14 cellular contexts compared by ENCODE assay signal in the genomic region with DNA sequence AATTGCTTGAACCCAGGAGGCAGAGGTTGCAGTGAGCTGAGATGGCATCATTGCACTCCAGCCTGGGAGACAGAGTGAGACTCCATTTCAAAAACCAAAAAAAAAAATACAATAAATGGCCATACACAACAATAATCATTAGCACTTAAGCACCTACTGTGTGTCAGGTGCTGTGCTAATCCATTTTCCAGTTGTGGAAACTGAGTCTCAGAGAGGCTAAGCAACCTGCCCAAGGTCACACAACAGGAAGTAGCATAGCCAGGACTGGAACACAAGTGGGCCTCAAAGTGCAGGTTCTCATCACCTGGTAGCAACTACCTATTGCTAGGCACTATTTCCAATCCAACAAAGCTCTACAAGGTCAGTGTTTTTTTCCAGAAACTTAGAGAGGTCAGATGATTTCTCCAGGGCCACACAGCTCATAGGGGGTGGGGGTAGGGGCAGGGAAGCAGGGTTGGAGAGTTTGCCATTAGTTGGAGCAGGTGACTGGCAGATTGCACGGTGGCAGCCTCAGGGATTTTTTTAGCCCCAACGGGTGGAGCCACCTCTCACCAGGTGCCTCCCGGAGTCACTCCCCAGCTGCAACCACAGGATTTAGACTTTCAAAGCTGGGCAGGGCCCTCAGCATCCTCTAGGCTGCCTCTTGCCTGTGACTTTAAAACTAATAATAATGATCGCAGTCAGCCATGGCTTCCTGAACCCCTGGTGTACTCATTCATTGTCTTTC. TPM values are rescaled to one million over a fixed set of nuclear protein-coding genes. Genes with fewer than 3 reads are reported as not detected.
DNase-seq lines count a peak whose midpoint lies in the region; ATAC-seq and TF ChIP-seq lines count a peak whose summit lies in the region.
"Had no signal": no experiment of that assay in that cellular context is flagged by ENCODE, and none has a peak within 500 bp of the region (broad histone marks: within the 10 kb centered on the region; RNA-seq: fewer than 3 reads in every experiment).

No MANE protein-coding gene starts in this region.

- peak overlapping the region; percentile 96 for H3K27ac Mint-ChIP-seq in activated CD4-positive, alpha-beta T cell treated with anti-CD3 and anti-CD28 coated beads, Interleukin-2, amount 10 ng/mL, durations not matched to agents 7 days and 5 days
- H3K27ac Mint-ChIP-seq in activated CD8-positive, alpha-beta T cell treated with anti-CD3 and anti-CD28 coated beads, Interleukin-2, amount 10 ng/mL, durations not matched to agents 7 days and 5 days = peak overlapping the region; percentile 96
- peak overlapping the region; percentile 21 for H3K27ac Mint-ChIP-seq in nephron progenitor cell
- H3K27ac Mint-ChIP-seq: progenitor cell of endocrine pancreas had no signal

- POLR2A ChIA-PET in activated CD4-positive, alpha-beta T cell treated with anti-CD3 and anti-CD28 coated beads, Interleukin-2, amount 10 ng/mL, durations not matched to agents 7 days and 5 days (lab: Charles Lee) = interaction anchor here (1.1 kb wide), 1 partner anchor 11 kb away, joined by 5 read pairs; no protein-coding TSS in a partner anchor
- POLR2A ChIA-PET in activated CD8-positive, alpha-beta T cell treated with anti-CD3 and anti-CD28 coated beads, Interleukin-2, amount 10 ng/mL, durations not matched to agents 7 days and 5 days (lab: Charles Lee) = interaction anchor here (0.8 to 3.1 kb wide), 8 partner anchors 9 to 56 kb away, joined by 3 to 19 read pairs (median 9); a partner anchor contains a TSS

- H3K27me3 ChIP-seq in dorsolateral prefrontal cortex = no peaks in the 10 kb centered on the region
- H3K27me3 ChIP-seq: suprapubic skin had no signal

- peaks cover 70% of the 10 kb centered on the region for H3K4me1 Mint-ChIP-seq in activated CD4-positive, alpha-beta T cell treated with anti-CD3 and anti-CD28 coated beads, Interleukin-2, amount 10 ng/mL, durations not matched to agents 7 days and 5 days
- H3K4me1 Mint-ChIP-seq in activated CD8-positive, alpha-beta T cell treated with anti-CD3 and anti-CD28 coated beads, Interleukin-2, amount 10 ng/mL, durations not matched to agents 7 days and 5 days (ENCODE audit: low read depth) = peaks cover 60% of the 10 kb centered on the region
- peaks cover 25% of the 10 kb centered on the region for H3K4me1 Mint-ChIP-seq in nephron progenitor cell

- no peak for TF ChIP-seq CTCF in nephron progenitor cell (IDR thresholded peaks at IDR 0.05)
- no peak for TF ChIP-seq CTCF in dorsolateral prefrontal cortex (IDR thresholded peaks at IDR 0.05 in 54 of 56, conservative IDR thresholded peaks at IDR 0.05 in 2 of 56; ENCODE audit: low read depth in 1 of 56, partially characterized antibody in 56 of 56)

- intact Hi-C loops in dorsolateral prefrontal cortex (cut with DNase I) = no loop called here

- no peaks in the 10 kb centered on the region for H3K9me3 Mint-ChIP-seq in activated CD4-positive, alpha-beta T cell treated with anti-CD3 and anti-CD28 coated beads, Interleukin-2, amount 10 ng/mL, durations not matched to agents 7 days and 5 days
- H3K9me3 Mint-ChIP-seq in activated CD8-positive, alpha-beta T cell treated with anti-CD3 and anti-CD28 coated beads, Interleukin-2, amount 10 ng/mL, durations not matched to agents 7 days and 5 days (ENCODE audit: insufficient read depth) = no peaks in the 10 kb centered on the region
- no peaks in the 10 kb centered on the region for H3K9me3 Mint-ChIP-seq in nephron progenitor cell

- H3K4me3 Mint-ChIP-seq in activated CD4-positive, alpha-beta T cell treated with anti-CD3 and anti-CD28 coated beads, Interleukin-2, amount 10 ng/mL, durations not matched to agents 7 days and 5 days = peak overlapping the region; percentile 35
- peak overlapping the region; percentile 53 for H3K4me3 Mint-ChIP-seq in activated CD8-positive, alpha-beta T cell treated with anti-CD3 and anti-CD28 coated beads, Interleukin-2, amount 10 ng/mL, durations not matched to agents 7 days and 5 days
- no peak overlapping the region for H3K4me3 Mint-ChIP-seq in nephron progenitor cell

- peak; percentile 60 for DNase-seq in activated CD4-positive, alpha-beta T cell treated with anti-CD3 and anti-CD28 coated beads, Interleukin-2, amount 10 ng/mL, durations not matched to agents 7 days and 5 days
- no peak for DNase-seq in activated CD4-positive, alpha-beta T cell treated with anti-CD3 and anti-CD28 coated beads, Interleukin-2, amount 50 U/mL, for 4 hours
- peak; percentile 64 for DNase-seq in NCI-H2107 (lab: John Stamatoyannopoulos, UW)
- DNase-seq in activated CD8-positive, alpha-beta T cell treated with anti-CD3 and anti-CD28 coated beads, Interleukin-2, amount 10 ng/mL, durations not matched to agents 7 days and 5 days = peak; percentile 53
- no peak for DNase-seq in nephron progenitor cell
- no peak for DNase-seq in dorsolateral prefrontal cortex
- DNase-seq in NCI-H1930 (lab: John Stamatoyannopoulos, UW) = no peak
- DNase-seq: hypothalamus, NCI-H446 treated with DMSO at 0.1 percent for 48 hours had no signal

- no peaks in the 10 kb centered on the region for H3K27me3 Mint-ChIP-seq in activated CD4-positive, alpha-beta T cell treated with anti-CD3 and anti-CD28 coated beads, Interleukin-2, amount 10 ng/mL, durations not matched to agents 7 days and 5 days
- no peaks in the 10 kb centered on the region for H3K27me3 Mint-ChIP-seq in activated CD8-positive, alpha-beta T cell treated with anti-CD3 and anti-CD28 coated beads, Interleukin-2, amount 10 ng/mL, durations not matched to agents 7 days and 5 days (ENCODE audit: low read depth)
- H3K27me3 Mint-ChIP-seq in nephron progenitor cell (ENCODE audit: low read depth, poor library complexity) = peaks cover 14% of the 10 kb centered on the region

- peaks cover 3% of the 10 kb centered on the region for H3K36me3 Mint-ChIP-seq in activated CD4-positive, alpha-beta T cell treated with anti-CD3 and anti-CD28 coated beads, Interleukin-2, amount 10 ng/mL, durations not matched to agents 7 days and 5 days (ENCODE audit: low read depth)
- H3K36me3 Mint-ChIP-seq in activated CD8-positive, alpha-beta T cell treated with anti-CD3 and anti-CD28 coated beads, Interleukin-2, amount 10 ng/mL, durations not matched to agents 7 days and 5 days (ENCODE audit: low read depth) = no peaks in the 10 kb centered on the region
- no peaks in the 10 kb centered on the region for H3K36me3 Mint-ChIP-seq in nephron progenitor cell (ENCODE audit: low read depth)

- no peak overlapping the region for H3K4me3 ChIP-seq in dorsolateral prefrontal cortex
- H3K4me3 ChIP-seq: SK-N-MC, suprapubic skin had no signal

- CTCF ChIA-PET in activated CD4-positive, alpha-beta T cell treated with anti-CD3 and anti-CD28 coated beads, Interleukin-2, amount 10 ng/mL, durations not matched to agents 7 days and 5 days (lab: Charles Lee) = interaction anchor here (0.6 to 4.7 kb wide), 8 partner anchors 9 to 34 kb away, joined by 3 to 23 read pairs (median 4); no protein-coding TSS in a partner anchor
- CTCF ChIA-PET in activated CD8-positive, alpha-beta T cell treated with anti-CD3 and anti-CD28 coated beads, Interleukin-2, amount 10 ng/mL, durations not matched to agents 7 days and 5 days (lab: Charles Lee) = interaction anchor here (1.0 to 3.4 kb wide), 10 partner anchors 9 to 67 kb away, joined by 3 to 32 read pairs (median 12); a partner anchor contains a TSS

- peak; percentile 44 for ATAC-seq in activated CD8-positive, alpha-beta T cell treated with anti-CD3 and anti-CD28 coated beads, Interleukin-2, amount 10 ng/mL, durations not matched to agents 7 days and 5 days
- no peak for ATAC-seq in HG03039 (IDR thresholded peaks at IDR 0.05; ENCODE audit: unreplicated experiment)
- ATAC-seq: HepG2 had no signal

- no peak overlapping the region for H3K27ac ChIP-seq in dorsolateral prefrontal cortex
- H3K27ac ChIP-seq: SK-N-MC, suprapubic skin had no signal

RNA-seq across cellular contexts. Expression of a gene that starts 52.5 kb away (rescaled TPM):
- 10 to 100 TPM; 62.7 to 65.2 TPM for total RNA-seq in activated CD4-positive, alpha-beta T cell treated with anti-CD3 and anti-CD28 coated beads, Interleukin-2, amount 10 ng/mL, durations not matched to agents 7 days and 5 days
- 10 to 100 TPM; 31.4 to 34.4 TPM for total RNA-seq in activated CD8-positive, alpha-beta T cell treated with anti-CD3 and anti-CD28 coated beads, Interleukin-2, amount 10 ng/mL, durations not matched to agents 7 days and 5 days
- total RNA-seq in dorsolateral prefrontal cortex = 100 to 1,000 TPM in 13 of 120 experiments, 10 to 100 TPM in 107; 20.5 to 247 (median 59.8) TPM

Comparison
In these comparisons a context has a peak if more than half of its experiments do, and no peak if none do; other contexts are left out.
1. DNase-seq: peak in activated CD4-positive, alpha-beta T cell treated with anti-CD3 and anti-CD28 coated beads, Interleukin-2, amount 10 ng/mL, durations not matched to agents 7 days and 5 days (single experiment), NCI-H2107 (single experiment) and activated CD8-positive, alpha-beta T cell treated with anti-CD3 and anti-CD28 coated beads, Interleukin-2, amount 10 ng/mL, durations not matched to agents 7 days and 5 days (single experiment); none in activated CD4-positive, alpha-beta T cell treated with anti-CD3 and anti-CD28 coated beads, Interleukin-2, amount 50 U/mL, for 4 hours (0 of 2), nephron progenitor cell (single experiment), dorsolateral prefrontal cortex (0 of 10) and NCI-H1930 (0 of 2).
2. H3K27ac Mint-ChIP-seq: peak in every context shown above with its lines; median percentile 96 in activated CD4-positive, alpha-beta T cell treated with anti-CD3 and anti-CD28 coated beads, Interleukin-2, amount 10 ng/mL, durations not matched to agents 7 days and 5 days; 96 in activated CD8-positive, alpha-beta T cell treated with anti-CD3 and anti-CD28 coated beads, Interleukin-2, amount 10 ng/mL, durations not matched to agents 7 days and 5 days; 21 in nephron progenitor cell.